8 cellular contexts compared by ENCODE assay signal in the genomic region with DNA sequence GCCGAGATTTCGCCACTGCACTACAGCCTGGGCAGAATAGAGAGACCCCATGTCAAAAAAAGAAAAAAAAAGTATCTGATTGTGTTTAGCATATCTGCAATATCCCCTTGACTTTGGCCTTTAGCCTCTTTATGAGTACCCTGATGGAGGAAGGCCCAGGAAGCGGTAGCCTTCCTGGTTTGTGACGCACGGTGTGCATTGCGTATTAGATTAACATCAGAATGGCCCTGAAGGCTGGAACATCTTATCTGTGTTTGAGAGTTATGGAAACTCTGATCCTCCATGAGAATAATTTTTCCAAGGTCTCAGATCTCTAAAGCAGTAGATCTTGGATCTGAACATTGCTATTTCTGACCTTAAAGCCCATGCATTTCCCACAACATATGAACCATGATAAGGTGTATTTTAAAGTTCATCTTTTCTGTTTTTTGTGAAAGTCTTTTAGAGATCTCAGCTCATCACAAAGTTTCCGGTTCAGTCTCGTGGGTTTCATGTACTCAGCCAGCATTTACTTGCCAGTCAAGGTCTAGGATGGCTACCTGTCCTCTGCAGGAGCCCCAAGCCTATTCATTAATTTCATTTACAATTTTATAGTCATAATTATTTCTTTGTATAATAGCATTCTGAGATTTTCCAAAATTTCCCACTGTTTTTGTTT. TPM values are rescaled to one million over a fixed set of nuclear protein-coding genes. Genes with fewer than 3 reads are reported as not detected.
DNase-seq lines count a peak whose midpoint lies in the region; ATAC-seq lines count a peak whose summit lies in the region.

No MANE protein-coding gene starts in this region.

- no peak for DNase-seq in activated T-cell treated with anti-CD3 and anti-CD28 coated beads, Interleukin-2, amount 50 U/mL, for 4 hours
- DNase-seq in activated T-cell treated with anti-CD3 and anti-CD28 coated beads, Interleukin-2, amount 50 U/mL, for 48 hours = no peak
- peak; percentile 18 for DNase-seq in left kidney (ENCODE audit: low read depth, low spot score)
- DNase-seq in NOMO-1 treated with dmso at 0.1 percent for 144 hours (lab: John Stamatoyannopoulos, UW; ENCODE audit: unreplicated experiment) = no peak

- H3K27me3 Mint-ChIP-seq in activated T-cell treated with anti-CD3 and anti-CD28 coated beads, Interleukin-2, amount 50 U/mL, for 4 hours (ENCODE audit: low read depth) = peaks cover 1% of the 10 kb centered on the region
- H3K27me3 Mint-ChIP-seq in activated naive CD8-positive, alpha-beta T cell = no peaks in the 10 kb centered on the region

- no peaks in the 10 kb centered on the region for H3K9me3 Mint-ChIP-seq in activated T-cell treated with anti-CD3 and anti-CD28 coated beads, Interleukin-2, amount 50 U/mL, for 4 hours
- H3K9me3 Mint-ChIP-seq in activated naive CD8-positive, alpha-beta T cell (ENCODE audit: low read depth) = no peaks in the 10 kb centered on the region

- H3K4me3 Mint-ChIP-seq in activated T-cell treated with anti-CD3 and anti-CD28 coated beads, Interleukin-2, amount 50 U/mL, for 4 hours = peak overlapping the region; percentile 83
- H3K4me3 Mint-ChIP-seq in activated naive CD8-positive, alpha-beta T cell = peak overlapping the region; percentile 89

- no peaks in the 10 kb centered on the region for H3K9me3 ChIP-seq in thymus (ENCODE audit: control insufficient read depth)

- H3K27me3 ChIP-seq in thymus (ENCODE audit: control insufficient read depth, insufficient read depth) = no peaks in the 10 kb centered on the region

- no peaks in the 10 kb centered on the region for H3K36me3 ChIP-seq in thymus (ENCODE audit: control insufficient read depth, insufficient read depth)

- WGBS in thymus = 70% methylated on average over 8 of the region's 8 CpGs

- H3K27ac Mint-ChIP-seq in activated naive CD8-positive, alpha-beta T cell = peak overlapping the region; percentile 89

- H3K36me3 Mint-ChIP-seq in activated T-cell treated with anti-CD3 and anti-CD28 coated beads, Interleukin-2, amount 50 U/mL, for 4 hours (ENCODE audit: insufficient read depth) = no peaks in the 10 kb centered on the region
- no peaks in the 10 kb centered on the region for H3K36me3 Mint-ChIP-seq in activated naive CD8-positive, alpha-beta T cell

- no peak for ATAC-seq in activated T-cell treated with anti-CD3 and anti-CD28 coated beads, Interleukin-2, amount 50 U/mL, for 4 hours
- ATAC-seq in HG03280 (IDR thresholded peaks at IDR 0.05; ENCODE audit: unreplicated experiment) (no peak), GM21717 (IDR thresholded peaks at IDR 0.05; ENCODE audit: unreplicated experiment) (no peak)

- peak overlapping the region; percentile 98 for H3K27ac ChIP-seq in thymus (ENCODE audit: low read depth)

- H3K4me3 ChIP-seq in thymus (ENCODE audit: low read length) = peak overlapping the region; percentile 88

- H3K4me1 Mint-ChIP-seq in activated T-cell treated with anti-CD3 and anti-CD28 coated beads, Interleukin-2, amount 50 U/mL, for 4 hours (ENCODE audit: low read depth) = peaks cover 43% of the 10 kb centered on the region
- H3K4me1 Mint-ChIP-seq in activated naive CD8-positive, alpha-beta T cell (ENCODE audit: low read depth) = peaks cover 43% of the 10 kb centered on the region

- H3K4me1 ChIP-seq in thymus (ENCODE audit: control insufficient read depth, insufficient read depth, low read length) = peaks cover 5% of the 10 kb centered on the region

RNA-seq across cellular contexts. Expression of a gene that starts 0.7 kb away (rescaled TPM):
- total RNA-seq in activated T-cell treated with anti-CD3 and anti-CD28 coated beads, Interleukin-2, amount 50 U/mL, for 4 hours = 10 to 100 TPM; 16.0 to 17.1 (median 16.0) TPM
- 23.9 TPM for polyA plus RNA-seq in thymus
